ENCODE assay signal across 8 cellular contexts in genomic region chr12:132908145-132909029, GRCh38. TPM values are rescaled to one million over a fixed set of nuclear protein-coding genes. Genes with fewer than 3 reads are reported as not detected.
DNase-seq lines count a peak whose midpoint lies in the region; ATAC-seq lines count a peak whose summit lies in the region.

No MANE protein-coding gene starts in this region.

- no peaks in the 10 kb centered on the region for H3K79me1 ChIP-seq in mesenchymal stem cell (replicated peaks; ENCODE audit: low read length, poor library complexity, severe bottlenecking)

- H4K8ac ChIP-seq in mesenchymal stem cell (ENCODE audit: low read length) = peak overlapping the region; percentile 89

- peak overlapping the region; percentile 78 for H4K91ac ChIP-seq in mesenchymal stem cell (ENCODE audit: low read length)

- H3K14ac ChIP-seq in mesenchymal stem cell (ENCODE audit: low read length in 2 of 2) = no peak overlapping the region

- H2BK5ac ChIP-seq in mesenchymal stem cell (ENCODE audit: low read depth, low read length, poor library complexity, severe bottlenecking) = no peak overlapping the region

- H3K18ac ChIP-seq in mesenchymal stem cell (ENCODE audit: low read depth in 1 of 2, low read length in 2 of 2) = peak overlapping the region; percentile 68 to 94

- H2AK5ac ChIP-seq in mesenchymal stem cell (ENCODE audit: low read length, severe bottlenecking) = no peak overlapping the region

- peak; percentile 1 for DNase-seq in NCI-H446 treated with DMSO at 0.1 percent for 48 hours (lab: John Stamatoyannopoulos, UW)
- DNase-seq in activated CD8-positive, alpha-beta memory T cell treated with anti-CD3 and anti-CD28 coated beads, Interleukin-2, amount 50 U/mL, for 1 hour (ENCODE audit: extremely low read depth) = peak; percentile 96
- peak; percentile 98 for DNase-seq in mesenchymal stem cell
- peak; percentile 87 to 95 (median 94) for DNase-seq in stimulated activated CD4-positive, alpha-beta T cell treated with anti-CD3 and anti-CD28 coated beads, TNF-alpha, amount 100 ng/mL, for 48 hours (ENCODE audit: low read depth in 3 of 3)
- DNase-seq in GDM1 (lab: John Stamatoyannopoulos, UW) = no peak

- under 1% methylated on average over 85 of the region's 85 CpGs for WGBS in mesenchymal stem cell

- peak overlapping the region; percentile 87 for H2AFZ ChIP-seq in mesenchymal stem cell (ENCODE audit: low read depth, low read length)

- H2BK120ac ChIP-seq in mesenchymal stem cell (ENCODE audit: low read depth, low read length) = no peak overlapping the region

- no peak overlapping the region for H3K23ac ChIP-seq in mesenchymal stem cell (ENCODE audit: low read length in 2 of 2)

- H2BK12ac ChIP-seq in mesenchymal stem cell (ENCODE audit: low read length in 2 of 2) = no peak overlapping the region

- H3K4me2 ChIP-seq in mesenchymal stem cell (ENCODE audit: low read length, poor library complexity, severe bottlenecking) = peak overlapping the region; percentile 67

- H3K36me3 ChIP-seq in endocrine pancreas (ENCODE audit: control insufficient read depth, insufficient read depth, low read length) (no peaks in the 10 kb centered on the region), mesenchymal stem cell (ENCODE audit: control insufficient read depth in 1 of 2, insufficient read depth in 2 of 2, low read depth in 1 of 2, low read length in 2 of 2) (no peaks in the 10 kb centered on the region)

- peaks cover 4% of the 10 kb centered on the region for H3K9me3 ChIP-seq in endocrine pancreas (ENCODE audit: control insufficient read depth, low read length)
- H3K9me3 ChIP-seq in mesenchymal stem cell (ENCODE audit: control insufficient read depth, low read length) = peaks cover 48% of the 10 kb centered on the region

- ATAC-seq in GM18519 (IDR thresholded peaks at IDR 0.05; ENCODE audit: low FRiP score, unreplicated experiment) = peak; percentile 95
- ATAC-seq in HG03025 (IDR thresholded peaks at IDR 0.05; ENCODE audit: low FRiP score, unreplicated experiment) = peak; percentile 87

- H2BK15ac ChIP-seq in mesenchymal stem cell (ENCODE audit: low read depth, poor library complexity, severe bottlenecking) = peak overlapping the region; percentile 63

- peak overlapping the region in 1 of 2 experiments; percentile 17 for H3K4ac ChIP-seq in mesenchymal stem cell (ENCODE audit: low read depth in 1 of 2, low read length in 2 of 2)

- H3K4me3 ChIP-seq in endocrine pancreas (ENCODE audit: control insufficient read depth, insufficient read depth, low read length) (peak overlapping the region; percentile 65), mesenchymal stem cell (ENCODE audit: insufficient read depth in 1 of 2, low read depth in 1 of 2, low read length in 2 of 2) (peak overlapping the region; percentile 58 to 73)

- peak overlapping the region; percentile 76 for H3K9ac ChIP-seq in endocrine pancreas (ENCODE audit: control insufficient read depth, insufficient read depth, low read length)
- H3K9ac ChIP-seq in mesenchymal stem cell (ENCODE audit: low read length) = peak overlapping the region; percentile 92

- H3K4me1 ChIP-seq in endocrine pancreas (ENCODE audit: control insufficient read depth, insufficient read depth, low read length) (no peaks in the 10 kb centered on the region), mesenchymal stem cell (ENCODE audit: control insufficient read depth, insufficient read depth, low read depth, low read length) (peaks cover 5% of the 10 kb centered on the region)

- H3K27me3 ChIP-seq in endocrine pancreas (ENCODE audit: control insufficient read depth, insufficient read depth, low read length) = no peaks in the 10 kb centered on the region
- no peaks in the 10 kb centered on the region for H3K27me3 ChIP-seq in mesenchymal stem cell (ENCODE audit: control insufficient read depth in 1 of 2, insufficient read depth in 1 of 2, low read length in 2 of 2)

- peak overlapping the region; percentile 44 for H3K27ac ChIP-seq in mesenchymal stem cell (ENCODE audit: low read length, poor library complexity, severe bottlenecking)

RNA-seq across cellular contexts. Expression of gene CHFR, which starts 21.0 kb away (rescaled TPM):
- 34.5 TPM for polyA plus RNA-seq in mesenchymal stem cell (2013, experiment 1 of 2)
- polyA plus RNA-seq in mesenchymal stem cell (2013, experiment 2 of 2) = 35.0 TPM

RNA-seq across cellular contexts. Expression of gene ZNF605, which starts 47.7 kb away (rescaled TPM):
- 5.0 TPM for polyA plus RNA-seq in mesenchymal stem cell (2013, experiment 1 of 2)
- 6.1 TPM for polyA plus RNA-seq in mesenchymal stem cell (2013, experiment 2 of 2)
